In genomic region chr22:21569459-21570161, GRCh38 we compare ENCODE assay signal across 1 cellular context.
TF ChIP-seq lines count a peak whose summit lies in the region.

No MANE protein-coding gene starts in this region.

TF ChIP-seq in HCT116, 20 proteins besides CTCF, POLR2A, EP300 and RAD21 (continued from another document):
- TF ChIP-seq ATF3 (IDR thresholded peaks at IDR 0.05) (no peak), MAX (IDR thresholded peaks at IDR 0.05) (no peak), FOSL1 (IDR thresholded peaks at IDR 0.05; ENCODE audit: low read depth) (no peak), ZBTB33 (IDR thresholded peaks at IDR 0.05; ENCODE audit: extremely low read depth, insufficient replicate concordance, low read length) (no peak), JUND (IDR thresholded peaks at IDR 0.05) (no peak), ELF1 (IDR thresholded peaks at IDR 0.05; ENCODE audit: borderline replicate concordance, low read depth) (no peak), YY1 (IDR thresholded peaks at IDR 0.05; ENCODE audit: extremely low read depth, insufficient replicate concordance, low read depth, low read length) (no peak), EZH2phosphoT487 (IDR thresholded peaks at IDR 0.05; ENCODE audit: borderline replicate concordance) (no peak), CEBPB (IDR thresholded peaks at IDR 0.05; ENCODE audit: low read depth) (no peak)
